10 cellular contexts compared by ENCODE assay signal in genomic region chr11:64208086-64208795, GRCh38. TPM values are rescaled to one million over a fixed set of nuclear protein-coding genes. Genes with fewer than 3 reads are reported as not detected.
A peak's percentile ranks its signal among the peaks of the same experiment; 100 is the strongest.
DNase-seq lines count a peak whose midpoint lies in the region; ATAC-seq, FAIRE-seq and TF ChIP-seq lines count a peak whose summit lies in the region.
"Had no signal": no experiment of that assay in that cellular context is flagged by ENCODE, and none has a peak within 500 bp of the region (broad histone marks: within the 10 kb centered on the region; RNA-seq: fewer than 3 reads in every experiment).

No MANE protein-coding gene starts in this region.

- no peak for TF ChIP-seq POLR2A in breast epithelium (IDR thresholded peaks at IDR 0.05)
- no peak for TF ChIP-seq POLR2A in K562 (conservative IDR thresholded peaks at IDR 0.05)

- peaks cover 34% of the 10 kb centered on the region for H3K36me3 Mint-ChIP-seq in MCF 10A (ENCODE audit: insufficient read depth, unreplicated experiment)

- in situ Hi-C loops in K562 (cut with MboI) = no loop called here

- POLR2A ChIA-PET in MCF 10A (lab: Yijun Ruan, JAX) (interaction anchor here (0.5 to 1.1 kb wide), 6 partner anchors 16 to 427 kb away, joined by 3 to 4 read pairs (median 3); partner anchors contain the start of genes NUDT22, STIP1 and TRPT1), K562 (lab: Yijun Ruan, JAX) (interaction anchor here (0.6 to 8.2 kb wide), 16 partner anchors 10 to 641 kb away, joined by 3 to 77 read pairs (median 8); partner anchors contain the start of genes CATSPERZ, ESRRA, MACROD1 and NUDT22)

- no peaks in the 10 kb centered on the region; the same call in 1 of the 2 replicates for H4K20me1 ChIP-seq in K562 (replicated peaks; ENCODE audit: control insufficient read depth, insufficient read depth, low read length)

- no peaks in the 10 kb centered on the region for H3K27me3 Mint-ChIP-seq in MCF 10A (ENCODE audit: insufficient read depth, unreplicated experiment)

- CTCF ChIA-PET in MCF 10A (lab: Yijun Ruan, JAX) = interaction anchor here (0.8 kb wide), 1 partner anchor 16 kb away, joined by 3 read pairs; no protein-coding TSS in a partner anchor
- CTCF ChIA-PET in K562 (lab: Yijun Ruan, JAX; ENCODE audit: low intra/inter-chr PET ratio) = no interaction called here

- H3K36me3 ChIP-seq in breast epithelium = peaks cover 6% of the 10 kb centered on the region
- H3K36me3 ChIP-seq in K562 (ENCODE audit: control insufficient read depth, insufficient read depth, low read length) = peaks cover 88% of the 10 kb centered on the region; the same call in 2 of the 3 replicates
- H3K36me3 ChIP-seq in muscle layer of colon (ENCODE audit: insufficient read depth, low read length) = peaks cover 12% of the 10 kb centered on the region
- H3K36me3 ChIP-seq in upper lobe of right lung = peaks cover 17% of the 10 kb centered on the region

- intact Hi-C loops in breast epithelium (cut with DNase I; ENCODE audit: low total_unique reads) = no loop called here
- intact Hi-C loops in MCF 10A (cut with micrococcal nuclease) = no loop called here
- intact Hi-C loops in K562 (cut with micrococcal nuclease) = loop anchor here (5.0 kb wide), 1 partner anchor 149 kb away; the partner anchor contains the start of gene RPS6KA4
- intact Hi-C loops in upper lobe of right lung (cut with DNase I) = no loop called here

- H3K4me3 Mint-ChIP-seq in MCF 10A (ENCODE audit: unreplicated experiment) = no peak overlapping the region

- no peak for TF ChIP-seq RAD21 in K562 (CRISPR knock-in tag; conservative IDR thresholded peaks at IDR 0.05 in 1 of 2, IDR thresholded peaks at IDR 0.05 in 1 of 2)

- H3K27ac ChIP-seq in breast epithelium (peak overlapping the region; percentile 62 to 95), K562 (ENCODE audit: extremely low read depth, low read depth, low read length) (peak overlapping the region; percentile 100), muscle layer of colon (ENCODE audit: low read depth, low read length) (peak overlapping the region; percentile 76), upper lobe of right lung (peak overlapping the region; percentile 88)

- DNase-seq in breast epithelium (ENCODE audit: low spot score in 2 of 2) (no peak), MCF 10A (ENCODE audit: unreplicated experiment) (no peak), K562 (ENCODE audit: extremely low read depth in 1 of 4, low spot score in 3 of 4) (peak in 1 of 4 experiments; percentile 18), upper lobe of right lung (no peak), cortex of kidney (lab: John Stamatoyannopoulos, UW) (no peak), NCI-H446 treated with DMSO at 0.1 percent for 48 hours (lab: John Stamatoyannopoulos, UW) (no peak), NCI-H774 (lab: John Stamatoyannopoulos, UW) (no peak)
- DNase-seq: COR-L47, occipital lobe had no signal

- H3K4me1 Mint-ChIP-seq in MCF 10A (ENCODE audit: insufficient read depth, unreplicated experiment) = peaks cover 10% of the 10 kb centered on the region

- H3K27ac Mint-ChIP-seq in MCF 10A (ENCODE audit: low read depth, unreplicated experiment) = no peak overlapping the region

- peak overlapping the region; percentile 99 to 100 for H3K9ac ChIP-seq in K562 (ENCODE audit: insufficient read depth in 1 of 2, low read depth in 2 of 2, low read length in 2 of 2)
- peak overlapping the region; percentile 9 for H3K9ac ChIP-seq in muscle layer of colon (ENCODE audit: low read length)

- H3K9me3 ChIP-seq in breast epithelium (no peaks in the 10 kb centered on the region), K562 (replicated peaks; ENCODE audit: control insufficient read depth, insufficient read depth, low read depth, low read length) (no peaks in the 10 kb centered on the region), muscle layer of colon (ENCODE audit: low read length) (no peaks in the 10 kb centered on the region), upper lobe of right lung (no peaks in the 10 kb centered on the region)

- H3K9me1 ChIP-seq in K562 (ENCODE audit: control insufficient read depth, insufficient read depth, low read length) = peaks cover 8% of the 10 kb centered on the region

- 62% methylated on average over 20 of the region's 23 CpGs for WGBS in K562 (ENCODE audit: insufficient coverage, low coverage, missing lambda C conversion rate)

- H3K4me1 ChIP-seq in breast epithelium (peaks cover 0 to 8% of the 10 kb centered on the region in 2 donors), K562 (replicated peaks in 1 of 2; ENCODE audit: control insufficient read depth in 2 of 2, insufficient read depth in 2 of 2, low read length in 2 of 2) (peaks cover 36 to 69% of the 10 kb centered on the region in 2 experiments), muscle layer of colon (ENCODE audit: insufficient read depth, low read length) (peaks cover 15% of the 10 kb centered on the region), upper lobe of right lung (peaks cover 47% of the 10 kb centered on the region)

- FAIRE-seq in K562 (lab: Jason Lieb, UNC) = no peak

- H3K4me2 ChIP-seq in K562 (ENCODE audit: insufficient read depth, low read length) = peak overlapping the region; percentile 97

- H3K79me2 ChIP-seq in K562 (ENCODE audit: control insufficient read depth, insufficient read depth, low read length) = peaks cover 47% of the 10 kb centered on the region

- H3K27me3 ChIP-seq in breast epithelium = no peaks in the 10 kb centered on the region
- no peaks in the 10 kb centered on the region for H3K27me3 ChIP-seq in K562 (ENCODE audit: control insufficient read depth in 2 of 2, insufficient read depth in 2 of 2, low read length in 2 of 2)
- no peaks in the 10 kb centered on the region for H3K27me3 ChIP-seq in muscle layer of colon (ENCODE audit: control insufficient read depth in 1 of 2, insufficient read depth in 2 of 2, low read length in 2 of 2)
- H3K27me3 ChIP-seq in upper lobe of right lung = no peaks in the 10 kb centered on the region

- H3K9me3 Mint-ChIP-seq in MCF 10A (ENCODE audit: unreplicated experiment) = no peaks in the 10 kb centered on the region

- TF ChIP-seq EP300 in K562 (IDR thresholded peaks at IDR 0.05; ENCODE audit: low read length) = no peak

- ATAC-seq in K562 (no peak), upper lobe of right lung (no peak)

- TF ChIP-seq CTCF in breast epithelium (IDR thresholded peaks at IDR 0.05) (no peak), MCF 10A (IDR thresholded peaks at IDR 0.05; ENCODE audit: unreplicated experiment) (no peak), K562 (IDR thresholded peaks at IDR 0.05 in 2 of 3, conservative IDR thresholded peaks at IDR 0.05 in 1 of 3; ENCODE audit: insufficient read depth in 2 of 3, low read depth in 1 of 3, low read length in 3 of 3) (no peak), upper lobe of right lung (IDR thresholded peaks at IDR 0.05) (no peak)

- H3K4me3 ChIP-seq in breast epithelium (peak overlapping the region; percentile 39 to 62 (median 46)), K562 (peak overlapping the region; percentile 77), muscle layer of colon (ENCODE audit: low read depth in 1 of 2, low read length in 2 of 2) (peak overlapping the region in 1 of 2 donors; percentile 25), upper lobe of right lung (peak overlapping the region; percentile 54)

- peak overlapping the region; percentile 76; the same call in 1 of the 2 replicates for H2AFZ ChIP-seq in K562 (ENCODE audit: low read depth, low read length)

- BruUV-seq in MCF 10A (replicated peaks; lab: Mats Ljungman, UMichigan) = no TSS peak
- no TSS peak for BruUV-seq in K562 (replicated peaks; lab: Mats Ljungman, UMichigan)

RNA-seq across cellular contexts. Expression of gene FERMT3, which starts 1.7 kb away (rescaled TPM):
- total RNA-seq in breast epithelium (10 to 100 TPM; 14.0 to 42.2 (median 17.4) TPM), MCF 10A (2022) (0.44 and 1.0 TPM in 2 replicates), K562 (2014; rRNA removed) (192 and 205 TPM in 2 replicates), K562 (2014; rRNA removed; fragmentation: Illumina TruSeq; extraction: Trizol) (25.5 and 39.3 TPM in 2 replicates), K562 (2015; rRNA removed; fragmentation: Illumina TruSeq; extraction: Trizol) (74.5 and 79.5 TPM in 2 replicates), K562 (2021) (249 and 275 TPM in 2 replicates), upper lobe of right lung (73.1 TPM)
- 73.9 and 265 TPM in 2 replicates for total RNA-seq in K562 (2011; cell fraction: chromatin; rRNA removed; ENCODE audit: low replicate concordance)
- total RNA-seq in K562 (2011; cell fraction: nucleolus; rRNA removed) = 233 and 244 TPM in 2 replicates
- total RNA-seq in K562 (2011; cell fraction: nucleoplasm; rRNA removed) = 103 and 120 TPM in 2 replicates
- polyA plus RNA-seq in K562 (2011; rRNA removed) (79.7 and 134 TPM in 2 replicates), K562 (2014; fragmentation: Illumina TruSeq; extraction: Trizol) (98.1 and 207 TPM in 2 replicates), K562 (2014; fragmentation: Nextera tagmentation; extraction: Ambion mirVana) (1 to 10 TPM; 3.2 to 7.2 TPM), K562 (2014; rRNA removed) (169 and 202 TPM in 2 replicates)
- 111 and 282 TPM in 2 replicates for polyA plus RNA-seq in K562 (2011; cell fraction: cytosol; rRNA removed)
- 306 and 623 TPM in 2 replicates for polyA plus RNA-seq in K562 (2011; cell fraction: nucleus; rRNA removed)
- polyA plus RNA-seq in K562 (2012) = 176 and 251 TPM in 2 replicates
- polyA minus RNA-seq in K562 (2011; rRNA and poly(A)+ RNA removed) = 29.0 and 41.3 TPM in 2 replicates
- polyA minus RNA-seq in K562 (2011; cell fraction: cytosol; rRNA and poly(A)+ RNA removed) = 111 and 123 TPM in 2 replicates
- 68.5 and 84.4 TPM in 2 replicates for polyA minus RNA-seq in K562 (2011; cell fraction: nucleus; rRNA and poly(A)+ RNA removed)

RNA-seq across cellular contexts. Expression of gene TRPT1, which starts 17.7 kb away (rescaled TPM):
- total RNA-seq in breast epithelium (10 to 100 TPM; 42.9 to 54.1 (median 51.1) TPM), MCF 10A (2022) (27.0 and 31.3 TPM in 2 replicates), K562 (2014; rRNA removed) (27.4 and 37.3 TPM in 2 replicates), K562 (2014; rRNA removed; fragmentation: Illumina TruSeq; extraction: Trizol) (17.3 and 17.5 TPM in 2 replicates), K562 (2015; rRNA removed; fragmentation: Illumina TruSeq; extraction: Trizol) (23.1 and 25.3 TPM in 2 replicates), K562 (2021) (36.1 and 41.7 TPM in 2 replicates), upper lobe of right lung (22.4 TPM)
- total RNA-seq in K562 (2011; cell fraction: chromatin; rRNA removed; ENCODE audit: low replicate concordance) = 28.5 and 90.3 TPM in 2 replicates
- 64.9 and 73.8 TPM in 2 replicates for total RNA-seq in K562 (2011; cell fraction: nucleolus; rRNA removed)
- total RNA-seq in K562 (2011; cell fraction: nucleoplasm; rRNA removed) = 45.8 and 49.8 TPM in 2 replicates
- polyA plus RNA-seq in K562 (2011; rRNA removed) (23.3 and 42.4 TPM in 2 replicates), K562 (2014; fragmentation: Illumina TruSeq; extraction: Trizol) (21.2 and 33.3 TPM in 2 replicates), K562 (2014; fragmentation: Nextera tagmentation; extraction: Ambion mirVana) (1 to 10 TPM; 4.6 to 8.1 TPM), K562 (2014; rRNA removed) (38.4 and 39.2 TPM in 2 replicates)
- 43.7 and 69.5 TPM in 2 replicates for polyA plus RNA-seq in K562 (2011; cell fraction: cytosol; rRNA removed)
- polyA plus RNA-seq in K562 (2011; cell fraction: nucleus; rRNA removed) = 169 and 180 TPM in 2 replicates
- 34.2 and 65.9 TPM in 2 replicates for polyA plus RNA-seq in K562 (2012)
- polyA minus RNA-seq in K562 (2011; rRNA and poly(A)+ RNA removed) = 12.1 and 14.9 TPM in 2 replicates
- polyA minus RNA-seq in K562 (2011; cell fraction: cytosol; rRNA and poly(A)+ RNA removed) = 13.6 and 20.9 TPM in 2 replicates
- 22.1 and 30.3 TPM in 2 replicates for polyA minus RNA-seq in K562 (2011; cell fraction: nucleus; rRNA and poly(A)+ RNA removed)

RNA-seq across cellular contexts. Expression of gene NUDT22, which starts 17.8 kb away (rescaled TPM):
- total RNA-seq in breast epithelium = 10 to 100 TPM; 34.2 to 58.0 (median 36.7) TPM
- total RNA-seq in MCF 10A (2022) = 51.0 and 73.6 TPM in 2 replicates
- total RNA-seq in K562 (2011; cell fraction: chromatin; rRNA removed; ENCODE audit: low replicate concordance) = 74.2 and 269 TPM in 2 replicates
- total RNA-seq in K562 (2011; cell fraction: nucleolus; rRNA removed) = 230 and 279 TPM in 2 replicates
- total RNA-seq in K562 (2011; cell fraction: nucleoplasm; rRNA removed) = 112 and 146 TPM in 2 replicates
- 92.6 and 132 TPM in 2 replicates for total RNA-seq in K562 (2014; rRNA removed)
- 21.1 and 25.7 TPM in 2 replicates for total RNA-seq in K562 (2014; rRNA removed; fragmentation: Illumina TruSeq; extraction: Trizol)
- 49.9 and 50.6 TPM in 2 replicates for total RNA-seq in K562 (2015; rRNA removed; fragmentation: Illumina TruSeq; extraction: Trizol)
- total RNA-seq in K562 (2021) = 87.5 and 89.5 TPM in 2 replicates
- 37.4 and 48.0 TPM in 2 replicates for polyA plus RNA-seq in K562 (2011; rRNA removed)
- polyA plus RNA-seq in K562 (2011; cell fraction: cytosol; rRNA removed) = 58.1 and 156 TPM in 2 replicates
- 132 and 213 TPM in 2 replicates for polyA plus RNA-seq in K562 (2011; cell fraction: nucleus; rRNA removed)
- 56.4 and 102 TPM in 2 replicates for polyA plus RNA-seq in K562 (2012)
- polyA plus RNA-seq in K562 (2014; fragmentation: Illumina TruSeq; extraction: Trizol) = 24.0 and 43.1 TPM in 2 replicates
- 10 to 100 TPM in 1 of 2 experiments, 1 to 10 TPM in 1; 6.3 to 16.3 TPM for polyA plus RNA-seq in K562 (2014; fragmentation: Nextera tagmentation; extraction: Ambion mirVana)
- 83.6 and 88.5 TPM in 2 replicates for polyA plus RNA-seq in K562 (2014; rRNA removed)
- polyA minus RNA-seq in K562 (2011; rRNA and poly(A)+ RNA removed) = 13.9 and 15.0 TPM in 2 replicates
- polyA minus RNA-seq in K562 (2011; cell fraction: cytosol; rRNA and poly(A)+ RNA removed) = 32.9 and 34.8 TPM in 2 replicates
- polyA minus RNA-seq in K562 (2011; cell fraction: nucleus; rRNA and poly(A)+ RNA removed) = 75.9 and 84.7 TPM in 2 replicates
- total RNA-seq in upper lobe of right lung = 47.8 TPM

RNA-seq across cellular contexts. Expression of gene DNAJC4, which starts 22.1 kb away (rescaled TPM):
- total RNA-seq in breast epithelium (10 to 100 TPM; 23.6 to 33.5 (median 32.6) TPM), MCF 10A (2022) (19.5 and 27.0 TPM in 2 replicates), K562 (2014; rRNA removed) (16.4 and 20.2 TPM in 2 replicates), K562 (2014; rRNA removed; fragmentation: Illumina TruSeq; extraction: Trizol) (6.6 and 11.2 TPM in 2 replicates), K562 (2015; rRNA removed; fragmentation: Illumina TruSeq; extraction: Trizol) (19.3 and 19.9 TPM in 2 replicates), K562 (2021) (27.6 and 31.8 TPM in 2 replicates), upper lobe of right lung (36.4 TPM)
- 39.7 and 112 TPM in 2 replicates for total RNA-seq in K562 (2011; cell fraction: chromatin; rRNA removed; ENCODE audit: low replicate concordance)
- total RNA-seq in K562 (2011; cell fraction: nucleolus; rRNA removed) = 78.0 and 98.9 TPM in 2 replicates
- 64.2 and 65.8 TPM in 2 replicates for total RNA-seq in K562 (2011; cell fraction: nucleoplasm; rRNA removed)
- polyA plus RNA-seq in K562 (2011; rRNA removed) (23.9 and 45.1 TPM in 2 replicates), K562 (2014; fragmentation: Illumina TruSeq; extraction: Trizol) (28.0 and 37.5 TPM in 2 replicates), K562 (2014; fragmentation: Nextera tagmentation; extraction: Ambion mirVana) (1 to 10 TPM; 4.0 to 4.6 TPM), K562 (2014; rRNA removed) (32.6 and 42.9 TPM in 2 replicates)
- 30.8 and 65.5 TPM in 2 replicates for polyA plus RNA-seq in K562 (2011; cell fraction: cytosol; rRNA removed)
- 110 and 164 TPM in 2 replicates for polyA plus RNA-seq in K562 (2011; cell fraction: nucleus; rRNA removed)
- polyA plus RNA-seq in K562 (2012) = 34.0 and 79.2 TPM in 2 replicates
- 7.1 and 9.0 TPM in 2 replicates for polyA minus RNA-seq in K562 (2011; rRNA and poly(A)+ RNA removed)
- polyA minus RNA-seq in K562 (2011; cell fraction: cytosol; rRNA and poly(A)+ RNA removed) = 12.6 and 23.5 TPM in 2 replicates
- 15.8 and 16.0 TPM in 2 replicates for polyA minus RNA-seq in K562 (2011; cell fraction: nucleus; rRNA and poly(A)+ RNA removed)

RNA-seq across cellular contexts. Expression of gene STIP1, which starts 22.3 kb away (rescaled TPM):
- total RNA-seq in breast epithelium (100 to 1,000 TPM in 2 of 3 donors, 10 to 100 TPM in 1; 88.5 to 114 (median 106) TPM), MCF 10A (2022) (161 and 171 TPM in 2 replicates), K562 (2014; rRNA removed) (407 and 459 TPM in 2 replicates), K562 (2014; rRNA removed; fragmentation: Illumina TruSeq; extraction: Trizol) (340 and 344 TPM in 2 replicates), K562 (2015; rRNA removed; fragmentation: Illumina TruSeq; extraction: Trizol) (363 and 385 TPM in 2 replicates), K562 (2021) (346 and 350 TPM in 2 replicates), upper lobe of right lung (110 TPM)
- 306 and 548 TPM in 2 replicates for total RNA-seq in K562 (2011; cell fraction: chromatin; rRNA removed; ENCODE audit: low replicate concordance)
- total RNA-seq in K562 (2011; cell fraction: nucleolus; rRNA removed) = 286 and 316 TPM in 2 replicates
- total RNA-seq in K562 (2011; cell fraction: nucleoplasm; rRNA removed) = 232 and 255 TPM in 2 replicates
- polyA plus RNA-seq in K562 (2011; rRNA removed) (324 and 332 TPM in 2 replicates), K562 (2014; fragmentation: Illumina TruSeq; extraction: Trizol) (358 and 465 TPM in 2 replicates), K562 (2014; fragmentation: Nextera tagmentation; extraction: Ambion mirVana) (100 to 1,000 TPM in 1 of 2 experiments, 10 to 100 TPM in 1; 58.1 to 122 TPM), K562 (2014; rRNA removed) (353 and 363 TPM in 2 replicates)
- polyA plus RNA-seq in K562 (2011; cell fraction: cytosol; rRNA removed) = 186 and 200 TPM in 2 replicates
- 175 and 176 TPM in 2 replicates for polyA plus RNA-seq in K562 (2011; cell fraction: nucleus; rRNA removed)
- 218 and 368 TPM in 2 replicates for polyA plus RNA-seq in K562 (2012)
- 415 and 509 TPM in 2 replicates for polyA minus RNA-seq in K562 (2011; rRNA and poly(A)+ RNA removed)
- 226 and 244 TPM in 2 replicates for polyA minus RNA-seq in K562 (2011; cell fraction: cytosol; rRNA and poly(A)+ RNA removed)
- 111 and 217 TPM in 2 replicates for polyA minus RNA-seq in K562 (2011; cell fraction: nucleus; rRNA and poly(A)+ RNA removed)
